In genomic region chr13:98416408-98416807, GRCh38 we compare ENCODE assay signal across 15 cellular contexts.
DNase-seq lines count a peak whose midpoint lies in the region; ATAC-seq and TF ChIP-seq lines count a peak whose summit lies in the region.
"Had no signal": no experiment of that assay in that cellular context is flagged by ENCODE, and none has a peak within 500 bp of the region (broad histone marks: within the 10 kb centered on the region; RNA-seq: fewer than 3 reads in every experiment).

No MANE protein-coding gene starts in this region.

- TF ChIP-seq CTCF in 22Rv1 (IDR thresholded peaks at IDR 0.05) (no peak), lower leg skin (IDR thresholded peaks at IDR 0.05) (no peak), foreskin fibroblast (IDR thresholded peaks at IDR 0.05; ENCODE audit: low read depth, low read length) (no peak)

- no peak for ATAC-seq in HG02642 (IDR thresholded peaks at IDR 0.05; ENCODE audit: poor library complexity, unreplicated experiment)
- ATAC-seq: activated CD8-positive, alpha-beta T cell treated with anti-CD3 and anti-CD28 coated beads for 36 hours; left ventricle myocardium superior had no signal

- DNase-seq in NCI-H1105 treated with DMSO at 0.1 percent for 48 hours (lab: John Stamatoyannopoulos, UW) = peak; percentile 93
- peak; percentile 98 for DNase-seq in NCI-H748 (lab: John Stamatoyannopoulos, UW; ENCODE audit: unreplicated experiment)
- DNase-seq in lower leg skin (ENCODE audit: low spot score in 2 of 2) = peak; percentile 42 to 85
- DNase-seq in foreskin fibroblast = no peak
- no peak for DNase-seq in NCI-H446 treated with DMSO at 0.1 percent for 48 hours (lab: John Stamatoyannopoulos, UW)
- DNase-seq in NCI-H226 = no peak
- DNase-seq: ACHN; activated CD8-positive, alpha-beta T cell treated with anti-CD3 and anti-CD28 coated beads for 36 hours; activated naive CD4-positive, alpha-beta T cell; left ventricle myocardium superior; MV-4-11; ovary had no signal

- TF ChIP-seq POLR2A in lower leg skin (IDR thresholded peaks at IDR 0.05) = no peak

- 58 to 66% methylated on average over 4 of the region's 4 CpGs for WGBS in lower leg skin, 2 donors

- peak overlapping the region; percentile 82 for H3K27ac ChIP-seq in 22Rv1
- H3K27ac ChIP-seq: ovary, Peyer's patch had no signal

- H3K4me3 ChIP-seq in lower leg skin (ENCODE audit: low read depth, poor library complexity, severe bottlenecking) (no peak overlapping the region), foreskin fibroblast (ENCODE audit: low read depth in 1 of 2, low read length in 2 of 2) (no peak overlapping the region)
- H3K4me3 ChIP-seq: ovary, Peyer's patch had no signal

- intact Hi-C loops in lower leg skin (cut with DNase I; ENCODE audit: low total_unique reads) = no loop called here

Comparison
In these comparisons a context has a peak if more than half of its experiments do, and no peak if none do; other contexts are left out.
1. DNase-seq: peak in NCI-H1105 treated with DMSO at 0.1 percent for 48 hours (single experiment), NCI-H748 (single experiment) and lower leg skin (2 of 2); none in foreskin fibroblast (0 of 2), NCI-H446 treated with DMSO at 0.1 percent for 48 hours (single experiment) and NCI-H226 (single experiment).